In the genomic region with DNA sequence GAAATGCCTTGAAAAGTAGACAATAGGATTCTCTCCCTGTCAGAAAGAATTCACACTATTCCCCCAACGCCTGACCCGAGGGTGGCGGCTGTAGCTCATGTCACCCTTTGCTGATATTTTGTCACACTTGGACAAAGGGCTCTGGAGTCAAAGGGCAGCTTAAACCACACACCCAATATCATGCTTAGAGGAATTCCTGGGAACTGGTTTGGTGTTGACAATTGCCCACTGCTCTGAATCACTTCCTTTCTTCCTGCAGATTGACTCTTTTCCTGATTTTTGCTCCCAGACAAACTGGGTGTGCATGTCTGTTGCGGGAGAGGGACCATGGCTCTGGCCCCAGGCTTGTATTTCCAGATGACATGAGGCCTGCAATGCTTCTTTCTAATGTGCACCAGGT, we compare ENCODE assay signal across 15 cellular contexts. TPM values are rescaled to one million over a fixed set of nuclear protein-coding genes. Genes with fewer than 3 reads are reported as not detected.
A peak's percentile ranks its signal among the peaks of the same experiment; 100 is the strongest.
DNase-seq lines count a peak whose midpoint lies in the region; ATAC-seq and TF ChIP-seq lines count a peak whose summit lies in the region.
"Had no signal": no experiment of that assay in that cellular context is flagged by ENCODE, and none has a peak within 500 bp of the region (broad histone marks: within the 10 kb centered on the region; RNA-seq: fewer than 3 reads in every experiment).

No MANE protein-coding gene starts in this region.

- H3K36me3 ChIP-seq in neural progenitor cell, result no peaks in the 10 kb centered on the region
- H3K36me3 ChIP-seq in vagina, result no peaks in the 10 kb centered on the region

- intact Hi-C loops in vagina (cut with DNase I), result no loop called here

- H3K9me3 ChIP-seq in neural progenitor cell (ENCODE audit: low read depth), result no peaks in the 10 kb centered on the region
- H3K9me3 ChIP-seq in vagina, result no peaks in the 10 kb centered on the region

- peaks cover 39% of the 10 kb centered on the region for H3K4me1 Mint-ChIP-seq in neural progenitor cell
- H3K4me1 Mint-ChIP-seq in stimulated activated memory B cell treated with anti-CD40 and anti-IgM and Interleukin-4, amounts not matched to agents 10 μg/mL and 1 μg/mL and 100 μg/mL, for 72 hours, result no peaks in the 10 kb centered on the region
- H3K4me1 Mint-ChIP-seq: activated CD8-positive, alpha-beta memory T cell treated with anti-CD3 and anti-CD28 coated beads, Interleukin-2, amount 10 ng/mL, durations not matched to agents 7 days and 5 days had no signal

- peaks cover 6% of the 10 kb centered on the region for H3K9me3 Mint-ChIP-seq in neural progenitor cell
- no peaks in the 10 kb centered on the region for H3K9me3 Mint-ChIP-seq in stimulated activated memory B cell treated with anti-CD40 and anti-IgM and Interleukin-4, amounts not matched to agents 10 μg/mL and 1 μg/mL and 100 μg/mL, for 72 hours
- H3K9me3 Mint-ChIP-seq: CD8-positive, alpha-beta T cell; natural killer cell treated with Interleukin-12 subunit alpha and Interleukin-12 subunit beta and Interleukin-15 and Interleukin-18, amount 100 ng/mL, for 72 hours had no signal

- H3K79me2 ChIP-seq in neural progenitor cell (ENCODE audit: low read depth), result no peaks in the 10 kb centered on the region

- no peaks in the 10 kb centered on the region for H4K20me1 ChIP-seq in neural progenitor cell (ENCODE audit: low read depth)

- peak overlapping the region; percentile 29 for H3K4me2 ChIP-seq in neural progenitor cell

- H3K9ac ChIP-seq in neural progenitor cell, result no peak overlapping the region

- H3K4me3 ChIP-seq in fibroblast of the aortic adventitia (ENCODE audit: low read depth, low read length), result no peak overlapping the region
- no peak overlapping the region for H3K4me3 ChIP-seq in neural progenitor cell
- no peak overlapping the region for H3K4me3 ChIP-seq in vagina

- H2AFZ ChIP-seq in neural progenitor cell (replicated peaks), result no peak overlapping the region

- H3F3A ChIP-seq in neural progenitor cell (ENCODE audit: low read depth), result no peaks in the 10 kb centered on the region

- H3K27ac Mint-ChIP-seq in neural progenitor cell, result no peak overlapping the region
- H3K27ac Mint-ChIP-seq in stimulated activated memory B cell treated with anti-CD40 and anti-IgM and Interleukin-4, amounts not matched to agents 10 μg/mL and 1 μg/mL and 100 μg/mL, for 72 hours, result no peak overlapping the region
- H3K27ac Mint-ChIP-seq: activated CD8-positive, alpha-beta memory T cell treated with anti-CD3 and anti-CD28 coated beads, Interleukin-2, amount 10 ng/mL, durations not matched to agents 7 days and 5 days; CD8-positive, alpha-beta T cell; natural killer cell treated with Interleukin-12 subunit alpha and Interleukin-12 subunit beta and Interleukin-15 and Interleukin-18, amount 100 ng/mL, for 72 hours had no signal

- H3K27me3 Mint-ChIP-seq in neural progenitor cell (ENCODE audit: insufficient read depth, low read depth), result peaks cover 7% of the 10 kb centered on the region
- H3K27me3 Mint-ChIP-seq in stimulated activated memory B cell treated with anti-CD40 and anti-IgM and Interleukin-4, amounts not matched to agents 10 μg/mL and 1 μg/mL and 100 μg/mL, for 72 hours, result no peaks in the 10 kb centered on the region

- no peak for TF ChIP-seq CTCF in fibroblast of the aortic adventitia (IDR thresholded peaks at IDR 0.05; ENCODE audit: insufficient read depth, low read length)
- no peak for TF ChIP-seq CTCF in neural progenitor cell (IDR thresholded peaks at IDR 0.05)
- TF ChIP-seq CTCF in vagina (IDR thresholded peaks at IDR 0.05), result no peak

- ATAC-seq in stimulated activated memory B cell treated with anti-CD40 and anti-IgM and Interleukin-4, amounts not matched to agents 10 μg/mL and 1 μg/mL and 100 μg/mL, for 72 hours, result no peak
- ATAC-seq: activated CD8-positive, alpha-beta memory T cell treated with anti-CD3 and anti-CD28 coated beads, Interleukin-2, amount 10 ng/mL, durations not matched to agents 7 days and 5 days; CD8-positive, alpha-beta T cell; natural killer cell treated with Interleukin-12 subunit alpha and Interleukin-12 subunit beta and Interleukin-15 and Interleukin-18, amount 100 ng/mL, for 72 hours had no signal

- H3K36me3 Mint-ChIP-seq in neural progenitor cell, result no peaks in the 10 kb centered on the region
- no peaks in the 10 kb centered on the region for H3K36me3 Mint-ChIP-seq in stimulated activated memory B cell treated with anti-CD40 and anti-IgM and Interleukin-4, amounts not matched to agents 10 μg/mL and 1 μg/mL and 100 μg/mL, for 72 hours
- H3K36me3 Mint-ChIP-seq: activated CD8-positive, alpha-beta memory T cell treated with anti-CD3 and anti-CD28 coated beads, Interleukin-2, amount 10 ng/mL, durations not matched to agents 7 days and 5 days; CD8-positive, alpha-beta T cell; natural killer cell treated with Interleukin-12 subunit alpha and Interleukin-12 subunit beta and Interleukin-15 and Interleukin-18, amount 100 ng/mL, for 72 hours had no signal

- H3K27me3 ChIP-seq in neural progenitor cell (no peaks in the 10 kb centered on the region), vagina (no peaks in the 10 kb centered on the region)

- H3K27ac ChIP-seq in neural progenitor cell, result peak overlapping the region; percentile 3
- no peak overlapping the region for H3K27ac ChIP-seq in vagina

- H3K4me1 ChIP-seq in neural progenitor cell (peaks cover 17% of the 10 kb centered on the region), vagina (peaks cover 10% of the 10 kb centered on the region)

- DNase-seq in ELF-1 (ENCODE audit: low read depth, low spot score), result peak; percentile 78
- peak; percentile 93 for DNase-seq in RPMI7951 (ENCODE audit: low read depth)
- DNase-seq in fibroblast of the aortic adventitia (ENCODE audit: low read depth), result peak; percentile 25
- DNase-seq in neural progenitor cell (ENCODE audit: low spot score), result peak; percentile 68
- DNase-seq in vagina (ENCODE audit: extremely low spot score in 2 of 2), result no peak
- DNase-seq in GF-D8 (lab: John Stamatoyannopoulos, UW), result no peak
- DNase-seq in NCI-H1436 (lab: John Stamatoyannopoulos, UW), result no peak
- DNase-seq: activated CD8-positive, alpha-beta memory T cell treated with anti-CD3 and anti-CD28 coated beads, Interleukin-2, amount 10 ng/mL, durations not matched to agents 7 days and 5 days; CD8-positive, alpha-beta T cell; NCI-H1048; NCI-H69; substantia nigra; T-helper 2 cell had no signal

- TF ChIP-seq POLR2A in vagina (IDR thresholded peaks at IDR 0.05), result no peak

- no peak overlapping the region for H3K4me3 Mint-ChIP-seq in neural progenitor cell
- H3K4me3 Mint-ChIP-seq in stimulated activated memory B cell treated with anti-CD40 and anti-IgM and Interleukin-4, amounts not matched to agents 10 μg/mL and 1 μg/mL and 100 μg/mL, for 72 hours, result no peak overlapping the region
- H3K4me3 Mint-ChIP-seq: activated CD8-positive, alpha-beta memory T cell treated with anti-CD3 and anti-CD28 coated beads, Interleukin-2, amount 10 ng/mL, durations not matched to agents 7 days and 5 days; CD8-positive, alpha-beta T cell; natural killer cell treated with Interleukin-12 subunit alpha and Interleukin-12 subunit beta and Interleukin-15 and Interleukin-18, amount 100 ng/mL, for 72 hours had no signal

RNA-seq across cellular contexts. Expression of gene SERP2, which starts 9.0 kb away (rescaled TPM):
- 11.4 and 12.1 TPM in 2 replicates for total RNA-seq in RPMI7951 (2014; rRNA removed; shearing (Covaris generic))
- 9.5 and 9.9 TPM in 2 replicates for total RNA-seq in fibroblast of the aortic adventitia (ENCODE audit: low replicate concordance)
- total RNA-seq in neural progenitor cell (ENCODE audit: low replicate concordance), result 2.5 and 8.1 TPM in 2 replicates
- 13.8 TPM for total RNA-seq in vagina
- total RNA-seq: activated CD8-positive, alpha-beta memory T cell treated with anti-CD3 and anti-CD28 coated beads, Interleukin-2, amount 10 ng/mL, durations not matched to agents 7 days and 5 days; CD8-positive, alpha-beta T cell had no signal

Comparison
In these comparisons a context has a peak if more than half of its experiments do, and no peak if none do; other contexts are left out.
1. DNase-seq: peak in ELF-1 (single experiment), RPMI7951 (single experiment), fibroblast of the aortic adventitia (single experiment) and neural progenitor cell (single experiment); none in vagina (0 of 2), GF-D8 (single experiment) and NCI-H1436 (single experiment).